8 cellular contexts compared by ENCODE assay signal in genomic region chr16:85137323-85138072, GRCh38. TPM values are rescaled to one million over a fixed set of nuclear protein-coding genes. Genes with fewer than 3 reads are reported as not detected.
A peak's percentile ranks its signal among the peaks of the same experiment; 100 is the strongest.
DNase-seq lines count a peak whose midpoint lies in the region; ATAC-seq, FAIRE-seq and TF ChIP-seq lines count a peak whose summit lies in the region.

No MANE protein-coding gene starts in this region.

- H3K36me3 Mint-ChIP-seq in WTC11: no peaks in the 10 kb centered on the region

- H3K4me3 ChIP-seq in heart left ventricle (peak overlapping the region in 10 of 12 donors; percentile 10 to 52 (median 42)), WERI-Rb-1 (ENCODE audit: low read depth, low read length) (no peak overlapping the region)

- no peak for FAIRE-seq in HTR-8/SVneo (lab: Jason Lieb, UNC)

- H3K4me1 ChIP-seq in heart left ventricle: peaks cover 3 to 58% (median 39%) of the 10 kb centered on the region in 12 donors

- H3K36me3 ChIP-seq in heart left ventricle (no peaks in the 10 kb centered on the region), WERI-Rb-1 (no peaks in the 10 kb centered on the region)

- no peak for TF ChIP-seq CTCF in WTC11 (IDR thresholded peaks at IDR 0.05)
- TF ChIP-seq CTCF in heart left ventricle (IDR thresholded peaks at IDR 0.05): no peak
- TF ChIP-seq CTCF in WERI-Rb-1 (IDR thresholded peaks at IDR 0.05; ENCODE audit: low read depth, low read length): no peak

- 0 out of 2 replicates have a peak, but pooled peaks cover 3% of the 10 kb centered on the region for H3K9me3 Mint-ChIP-seq in WTC11

- no peaks in the 10 kb centered on the region for H3K9me3 ChIP-seq in heart left ventricle
- H3K9me3 ChIP-seq in WERI-Rb-1 (ENCODE audit: severe bottlenecking): no peaks in the 10 kb centered on the region

- intact Hi-C loops in heart left ventricle (cut with DNase I): loop anchor here in 1 of 10 donors (10.0 kb wide), 1 partner anchor 477 kb away; the partner anchor contains the start of gene GSE1

- no peak for TF ChIP-seq POLR2A in heart left ventricle (IDR thresholded peaks at IDR 0.05)

- H3K27ac ChIP-seq in heart left ventricle (peak overlapping the region; percentile 52 to 92 (median 76)), WERI-Rb-1 (no peak overlapping the region)

- no peaks in the 10 kb centered on the region for H3K27me3 ChIP-seq in heart left ventricle
- no peaks in the 10 kb centered on the region for H3K27me3 ChIP-seq in WERI-Rb-1 (ENCODE audit: insufficient read depth, low read depth, severe bottlenecking)

- POLR2A ChIA-PET in WTC11 (lab: Charles Lee): no interaction called here

- 0 to 4% (median 2%) methylated on average over 26 to 29 of the region's 29 CpGs for WGBS in heart left ventricle, 4 donors

- ATAC-seq in WTC11 (0 out of 2 replicates have a peak, but pooled peaks have one; percentile 7), heart left ventricle (peak; percentile 91 to 94 (median 92)), GM19467 (IDR thresholded peaks at IDR 0.05; ENCODE audit: unreplicated experiment) (no peak), HG03378 (IDR thresholded peaks at IDR 0.05; ENCODE audit: unreplicated experiment) (no peak)

- H3K4me1 Mint-ChIP-seq in WTC11: peaks cover 14% of the 10 kb centered on the region

- DNase-seq in DMS53 treated with DMSO at 0.1 percent for 48 hours (lab: John Stamatoyannopoulos, UW; ENCODE audit: unreplicated experiment): peak; percentile 64
- DNase-seq in WTC11 (ENCODE audit: low spot score): no peak
- DNase-seq in heart left ventricle: peak; percentile 95 to 98 (median 95)
- DNase-seq in putamen (ENCODE audit: low spot score): peak; percentile 80
- no peak for DNase-seq in WERI-Rb-1
- no peak for DNase-seq in HTR-8/SVneo (ENCODE audit: insufficient read length, low spot score)

- no peaks in the 10 kb centered on the region; the same call in 1 of the 2 replicates for H3K27me3 Mint-ChIP-seq in WTC11 (ENCODE audit: low read depth)

- CTCF ChIA-PET in WTC11 (lab: Charles Lee): interaction anchor here (3.9 kb wide), 1 partner anchor 23 kb away, joined by 14 read pairs; no protein-coding TSS in a partner anchor

- H3K4me3 Mint-ChIP-seq in WTC11: no peak overlapping the region

- H3K27ac Mint-ChIP-seq in WTC11: no peak overlapping the region

TF ChIP-seq in WTC11, 78 proteins besides CTCF, POLR2A, EP300 and RAD21:
- TF ChIP-seq GABPB1 (CRISPR knock-in tag; IDR thresholded peaks at IDR 0.05): peak; percentile 49; the same call in 1 of the 2 replicates
- no peak for TF ChIP-seq JAZF1 (CRISPR knock-in tag; IDR thresholded peaks at IDR 0.05)
- no peak for TF ChIP-seq ELF4 (CRISPR knock-in tag; IDR thresholded peaks at IDR 0.05; ENCODE audit: low read depth)
- peak; percentile 69; the same call in 1 of the 2 replicates for TF ChIP-seq ZNF512 (CRISPR knock-in tag; IDR thresholded peaks at IDR 0.05; ENCODE audit: borderline replicate concordance)

RNA-seq across cellular contexts. Expression of gene CIBAR2, which starts 25.2 kb away (rescaled TPM):
- total RNA-seq in WTC11 (2021) (not detected in 3 replicates), heart left ventricle (not detected)
- not detected for polyA plus RNA-seq in heart left ventricle

Comparison
In these comparisons a context has a peak if more than half of its experiments do, and no peak if none do; other contexts are left out.
1. DNase-seq: peak in DMS53 treated with DMSO at 0.1 percent for 48 hours (single experiment), heart left ventricle (5 of 5) and putamen (single experiment); none in WTC11 (single experiment), WERI-Rb-1 (single experiment) and HTR-8/SVneo (single experiment).
2. ATAC-seq: peak in WTC11 (single experiment) and heart left ventricle (4 of 4); none in GM19467 (single experiment) and HG03378 (single experiment).